Comparison of ENCODE assay signal across 1 cellular context in the genomic region with DNA sequence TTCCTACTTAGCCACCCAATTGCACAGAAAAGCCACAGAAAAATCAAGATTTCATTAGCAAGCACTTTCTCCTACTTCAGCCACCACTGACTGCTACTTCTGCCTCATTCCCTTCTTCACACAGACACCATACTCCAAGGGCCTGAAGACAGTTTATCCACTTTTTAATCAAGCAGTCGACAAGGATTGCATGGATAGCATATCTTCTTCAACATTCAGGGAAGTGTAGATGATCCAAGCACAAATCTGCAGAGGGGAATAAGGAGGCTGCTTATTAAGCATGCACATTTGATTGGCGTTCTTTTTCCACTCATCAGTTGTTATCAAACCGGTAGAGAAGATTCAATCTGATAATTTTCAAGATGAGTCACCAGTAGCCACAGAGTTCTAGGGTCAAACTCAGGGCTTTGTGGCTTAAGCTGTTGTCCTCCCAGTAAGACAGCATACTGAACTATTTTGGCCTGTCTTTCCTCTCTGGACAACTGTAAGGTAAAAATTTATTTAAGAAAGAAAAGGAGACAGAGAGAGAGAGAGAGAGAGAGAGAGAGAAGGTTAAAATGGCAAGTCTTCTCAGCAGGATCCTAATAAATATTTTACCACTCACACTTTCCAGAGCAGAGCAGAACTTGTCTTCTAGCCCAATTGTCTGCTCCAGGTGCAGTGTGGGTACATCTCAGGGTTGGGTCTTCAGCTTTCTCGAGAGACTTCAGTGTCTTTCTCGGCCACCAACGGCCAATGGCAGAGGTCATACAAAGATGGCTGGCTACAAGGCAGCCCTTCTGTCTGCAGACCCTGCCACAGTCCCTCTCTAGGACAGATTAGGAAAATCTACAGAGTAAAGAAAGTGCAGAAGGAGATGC.
A peak's percentile ranks its signal among the peaks of the same experiment; 100 is the strongest.
TF ChIP-seq lines count a peak whose summit lies in the region.

No MANE protein-coding gene starts in this region.

TF ChIP-seq in K562, 482 proteins besides CTCF, POLR2A, EP300 and RAD21 (continued from another document and continues in another):
- TF ChIP-seq ZNF699 (CRISPR knock-in tag; IDR thresholded peaks at IDR 0.05; ENCODE audit: insufficient replicate concordance) (no peak), NFE2 (IDR thresholded peaks at IDR 0.05; ENCODE audit: low read depth) (peak; percentile 39; the same call in 1 of the 2 replicates), ZBTB7A (IDR thresholded peaks at IDR 0.05; ENCODE audit: borderline replicate concordance, control insufficient read depth, low read depth, low read length) (no peak), ZNF184 (CRISPR knock-in tag; IDR thresholded peaks at IDR 0.05) (no peak), STAG1 (CRISPR knock-in tag; IDR thresholded peaks at IDR 0.05; ENCODE audit: borderline replicate concordance) (no peak), LEF1 (IDR thresholded peaks at IDR 0.05) (peak; percentile 76), PTBP1 (IDR thresholded peaks at IDR 0.05; ENCODE audit: low read depth, low read length) (no peak), ZNF12 (CRISPR knock-in tag; IDR thresholded peaks at IDR 0.05) (no peak), ZNF174 (CRISPR knock-in tag; IDR thresholded peaks at IDR 0.05) (no peak), CBFA2T2 (conservative IDR thresholded peaks at IDR 0.05) (0 out of 2 replicates have a peak, but pooled peaks have one; percentile 8), ZNF212 (CRISPR knock-in tag; IDR thresholded peaks at IDR 0.05) (no peak), BACH1 (tag; IDR thresholded peaks at IDR 0.05) (peak; percentile 84), RBM39 (optimal IDR thresholded peaks at IDR 0.05; ENCODE audit: low read depth, low read length) (no peak), ETV1 (tag; conservative IDR thresholded peaks at IDR 0.05; ENCODE audit: low read depth) (peak; percentile 60; the same call in 1 of the 2 replicates), ZNF77 (CRISPR knock-in tag; IDR thresholded peaks at IDR 0.05) (no peak), GATA2 (CRISPR knock-in tag; IDR thresholded peaks at IDR 0.05) (peak; percentile 72), FOS (IDR thresholded peaks at IDR 0.05; ENCODE audit: extremely low read depth, insufficient read length) (peak; percentile 81), DMBX1 (CRISPR knock-in tag; IDR thresholded peaks at IDR 0.05; ENCODE audit: borderline replicate concordance) (0 out of 2 replicates have a peak, but pooled peaks have one; percentile 59), FOSL1 (tag; conservative IDR thresholded peaks at IDR 0.05) (peak; percentile 99), NONO (IDR thresholded peaks at IDR 0.05; ENCODE audit: low read depth in 2 of 2, low read length in 1 of 2) (no peak), YBX1 (IDR thresholded peaks at IDR 0.05) (no peak), HDAC2 (IDR thresholded peaks at IDR 0.05) (peak; percentile 75), PTRF (tag; IDR thresholded peaks at IDR 0.05) (0 out of 2 replicates have a peak, but pooled peaks have one; percentile 25), RNF2 (IDR thresholded peaks at IDR 0.05) (peak; percentile 73; the same call in 1 of the 2 replicates), ZNF766 (CRISPR knock-in tag; conservative IDR thresholded peaks at IDR 0.05) (peak; percentile 61), NR2C1 (IDR thresholded peaks at IDR 0.05) (0 out of 2 replicates have a peak, but pooled peaks have one; percentile 30), NR2C1 (tag; IDR thresholded peaks at IDR 0.05) (peak; percentile 45; the same call in 1 of the 2 replicates), KDM1A (IDR thresholded peaks at IDR 0.05) (peak; percentile 88 to 89), JUNB (CRISPR knock-in tag; conservative IDR thresholded peaks at IDR 0.05) (peak; percentile 58; the same call in 1 of the 2 replicates), ZNF253 (CRISPR knock-in tag; conservative IDR thresholded peaks at IDR 0.05) (no peak), DPF2 (IDR thresholded peaks at IDR 0.05) (peak; percentile 97), ZSCAN32 (CRISPR knock-in tag; IDR thresholded peaks at IDR 0.05) (0 out of 2 replicates have a peak, but pooled peaks have one; percentile 30), MYNN (IDR thresholded peaks at IDR 0.05) (0 out of 2 replicates have a peak, but pooled peaks have one; percentile 25), MYNN (CRISPR knock-in tag; IDR thresholded peaks at IDR 0.05) (no peak), C11orf30 (IDR thresholded peaks at IDR 0.05; ENCODE audit: low read depth) (peak; percentile 75; the same call in 1 of the 2 replicates), SMARCC2 (IDR thresholded peaks at IDR 0.05; ENCODE audit: low read depth) (peak; percentile 95), NR2C2 (CRISPR knock-in tag; IDR thresholded peaks at IDR 0.05) (no peak), NR2C2 (tag; IDR thresholded peaks at IDR 0.05) (peak; percentile 89), ZNF316 (IDR thresholded peaks at IDR 0.05) (peak; percentile 74), NRF1 (conservative IDR thresholded peaks at IDR 0.05 in 1 of 2, IDR thresholded peaks at IDR 0.05 in 1 of 2) (0 out of 4 replicates have a peak, but pooled peaks of 1 of the 2 experiments have one; percentile 2), SMARCA4 (IDR thresholded peaks at IDR 0.05) (peak; percentile 97), ZNF431 (CRISPR knock-in tag; IDR thresholded peaks at IDR 0.05) (no peak), ZNF165 (CRISPR knock-in tag; IDR thresholded peaks at IDR 0.05; ENCODE audit: borderline replicate concordance) (0 out of 2 replicates have a peak, but pooled peaks have one; percentile 21), ARID1B (IDR thresholded peaks at IDR 0.05) (peak; percentile 92)
- TF ChIP-seq, protein P1, sequence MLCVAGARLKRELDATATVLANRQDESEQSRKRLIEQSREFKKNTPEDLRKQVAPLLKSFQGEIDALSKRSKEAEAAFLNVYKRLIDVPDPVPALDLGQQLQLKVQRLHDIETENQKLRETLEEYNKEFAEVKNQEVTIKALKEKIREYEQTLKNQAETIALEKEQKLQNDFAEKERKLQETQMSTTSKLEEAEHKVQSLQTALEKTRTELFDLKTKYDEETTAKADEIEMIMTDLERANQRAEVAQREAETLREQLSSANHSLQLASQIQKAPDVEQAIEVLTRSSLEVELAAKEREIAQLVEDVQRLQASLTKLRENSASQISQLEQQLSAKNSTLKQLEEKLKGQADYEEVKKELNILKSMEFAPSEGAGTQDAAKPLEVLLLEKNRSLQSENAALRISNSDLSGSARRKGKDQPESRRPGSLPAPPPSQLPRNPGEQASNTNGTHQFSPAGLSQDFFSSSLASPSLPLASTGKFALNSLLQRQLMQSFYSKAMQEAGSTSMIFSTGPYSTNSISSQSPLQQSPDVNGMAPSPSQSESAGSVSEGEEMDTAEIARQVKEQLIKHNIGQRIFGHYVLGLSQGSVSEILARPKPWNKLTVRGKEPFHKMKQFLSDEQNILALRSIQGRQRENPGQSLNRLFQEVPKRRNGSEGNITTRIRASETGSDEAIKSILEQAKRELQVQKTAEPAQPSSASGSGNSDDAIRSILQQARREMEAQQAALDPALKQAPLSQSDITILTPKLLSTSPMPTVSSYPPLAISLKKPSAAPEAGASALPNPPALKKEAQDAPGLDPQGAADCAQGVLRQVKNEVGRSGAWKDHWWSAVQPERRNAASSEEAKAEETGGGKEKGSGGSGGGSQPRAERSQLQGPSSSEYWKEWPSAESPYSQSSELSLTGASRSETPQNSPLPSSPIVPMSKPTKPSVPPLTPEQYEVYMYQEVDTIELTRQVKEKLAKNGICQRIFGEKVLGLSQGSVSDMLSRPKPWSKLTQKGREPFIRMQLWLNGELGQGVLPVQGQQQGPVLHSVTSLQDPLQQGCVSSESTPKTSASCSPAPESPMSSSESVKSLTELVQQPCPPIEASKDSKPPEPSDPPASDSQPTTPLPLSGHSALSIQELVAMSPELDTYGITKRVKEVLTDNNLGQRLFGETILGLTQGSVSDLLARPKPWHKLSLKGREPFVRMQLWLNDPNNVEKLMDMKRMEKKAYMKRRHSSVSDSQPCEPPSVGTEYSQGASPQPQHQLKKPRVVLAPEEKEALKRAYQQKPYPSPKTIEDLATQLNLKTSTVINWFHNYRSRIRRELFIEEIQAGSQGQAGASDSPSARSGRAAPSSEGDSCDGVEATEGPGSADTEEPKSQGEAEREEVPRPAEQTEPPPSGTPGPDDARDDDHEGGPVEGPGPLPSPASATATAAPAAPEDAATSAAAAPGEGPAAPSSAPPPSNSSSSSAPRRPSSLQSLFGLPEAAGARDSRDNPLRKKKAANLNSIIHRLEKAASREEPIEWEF (CRISPR knock-in tag; IDR thresholded peaks at IDR 0.05): no peak
- TF ChIP-seq, protein P2, sequence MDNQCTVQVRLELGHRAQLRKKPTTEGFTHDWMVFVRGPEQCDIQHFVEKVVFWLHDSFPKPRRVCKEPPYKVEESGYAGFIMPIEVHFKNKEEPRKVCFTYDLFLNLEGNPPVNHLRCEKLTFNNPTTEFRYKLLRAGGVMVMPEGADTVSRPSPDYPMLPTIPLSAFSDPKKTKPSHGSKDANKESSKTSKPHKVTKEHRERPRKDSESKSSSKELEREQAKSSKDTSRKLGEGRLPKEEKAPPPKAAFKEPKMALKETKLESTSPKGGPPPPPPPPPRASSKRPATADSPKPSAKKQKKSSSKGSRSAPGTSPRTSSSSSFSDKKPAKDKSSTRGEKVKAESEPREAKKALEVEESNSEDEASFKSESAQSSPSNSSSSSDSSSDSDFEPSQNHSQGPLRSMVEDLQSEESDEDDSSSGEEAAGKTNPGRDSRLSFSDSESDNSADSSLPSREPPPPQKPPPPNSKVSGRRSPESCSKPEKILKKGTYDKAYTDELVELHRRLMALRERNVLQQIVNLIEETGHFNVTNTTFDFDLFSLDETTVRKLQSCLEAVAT (IDR thresholded peaks at IDR 0.05): peak in 1 of 2 experiments; percentile 78; a peak in 2 of 4 replicates
- TF ChIP-seq, protein P3, sequence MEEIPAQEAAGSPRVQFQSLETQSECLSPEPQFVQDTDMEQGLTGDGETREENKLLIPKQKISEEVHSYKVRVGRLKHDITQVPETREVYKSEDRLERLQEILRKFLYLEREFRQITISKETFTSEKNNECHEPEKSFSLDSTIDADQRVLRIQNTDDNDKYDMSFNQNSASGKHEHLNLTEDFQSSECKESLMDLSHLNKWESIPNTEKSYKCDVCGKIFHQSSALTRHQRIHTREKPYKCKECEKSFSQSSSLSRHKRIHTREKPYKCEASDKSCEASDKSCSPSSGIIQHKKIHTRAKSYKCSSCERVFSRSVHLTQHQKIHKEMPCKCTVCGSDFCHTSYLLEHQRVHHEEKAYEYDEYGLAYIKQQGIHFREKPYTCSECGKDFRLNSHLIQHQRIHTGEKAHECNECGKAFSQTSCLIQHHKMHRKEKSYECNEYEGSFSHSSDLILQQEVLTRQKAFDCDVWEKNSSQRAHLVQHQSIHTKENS (CRISPR knock-in tag; IDR thresholded peaks at IDR 0.05): no peak
- TF ChIP-seq, protein P4, sequence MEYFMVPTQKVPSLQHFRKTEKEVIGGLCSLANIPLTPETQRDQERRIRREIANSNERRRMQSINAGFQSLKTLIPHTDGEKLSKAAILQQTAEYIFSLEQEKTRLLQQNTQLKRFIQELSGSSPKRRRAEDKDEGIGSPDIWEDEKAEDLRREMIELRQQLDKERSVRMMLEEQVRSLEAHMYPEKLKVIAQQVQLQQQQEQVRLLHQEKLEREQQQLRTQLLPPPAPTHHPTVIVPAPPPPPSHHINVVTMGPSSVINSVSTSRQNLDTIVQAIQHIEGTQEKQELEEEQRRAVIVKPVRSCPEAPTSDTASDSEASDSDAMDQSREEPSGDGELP (CRISPR knock-in tag; IDR thresholded peaks at IDR 0.05; ENCODE audit: borderline replicate concordance): no peak
- TF ChIP-seq, protein P5, sequence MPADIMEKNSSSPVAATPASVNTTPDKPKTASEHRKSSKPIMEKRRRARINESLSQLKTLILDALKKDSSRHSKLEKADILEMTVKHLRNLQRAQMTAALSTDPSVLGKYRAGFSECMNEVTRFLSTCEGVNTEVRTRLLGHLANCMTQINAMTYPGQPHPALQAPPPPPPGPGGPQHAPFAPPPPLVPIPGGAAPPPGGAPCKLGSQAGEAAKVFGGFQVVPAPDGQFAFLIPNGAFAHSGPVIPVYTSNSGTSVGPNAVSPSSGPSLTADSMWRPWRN (IDR thresholded peaks at IDR 0.05; ENCODE audit: low read depth): 0 out of 2 replicates have a peak, but pooled peaks have one; percentile 65
- TF ChIP-seq, protein P6, sequence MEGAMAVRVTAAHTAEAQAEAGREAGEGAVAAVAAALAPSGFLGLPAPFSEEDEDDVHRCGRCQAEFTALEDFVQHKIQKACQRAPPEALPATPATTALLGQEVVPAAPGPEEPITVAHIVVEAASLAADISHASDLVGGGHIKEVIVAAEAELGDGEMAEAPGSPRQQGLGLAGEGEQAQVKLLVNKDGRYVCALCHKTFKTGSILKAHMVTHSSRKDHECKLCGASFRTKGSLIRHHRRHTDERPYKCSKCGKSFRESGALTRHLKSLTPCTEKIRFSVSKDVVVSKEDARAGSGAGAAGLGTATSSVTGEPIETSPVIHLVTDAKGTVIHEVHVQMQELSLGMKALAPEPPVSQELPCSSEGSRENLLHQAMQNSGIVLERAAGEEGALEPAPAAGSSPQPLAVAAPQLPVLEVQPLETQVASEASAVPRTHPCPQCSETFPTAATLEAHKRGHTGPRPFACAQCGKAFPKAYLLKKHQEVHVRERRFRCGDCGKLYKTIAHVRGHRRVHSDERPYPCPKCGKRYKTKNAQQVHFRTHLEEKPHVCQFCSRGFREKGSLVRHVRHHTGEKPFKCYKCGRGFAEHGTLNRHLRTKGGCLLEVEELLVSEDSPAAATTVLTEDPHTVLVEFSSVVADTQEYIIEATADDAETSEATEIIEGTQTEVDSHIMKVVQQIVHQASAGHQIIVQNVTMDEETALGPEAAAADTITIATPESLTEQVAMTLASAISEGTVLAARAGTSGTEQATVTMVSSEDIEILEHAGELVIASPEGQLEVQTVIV (CRISPR knock-in tag; IDR thresholded peaks at IDR 0.05; ENCODE audit: borderline replicate concordance): no peak
- TF ChIP-seq, protein P7, sequence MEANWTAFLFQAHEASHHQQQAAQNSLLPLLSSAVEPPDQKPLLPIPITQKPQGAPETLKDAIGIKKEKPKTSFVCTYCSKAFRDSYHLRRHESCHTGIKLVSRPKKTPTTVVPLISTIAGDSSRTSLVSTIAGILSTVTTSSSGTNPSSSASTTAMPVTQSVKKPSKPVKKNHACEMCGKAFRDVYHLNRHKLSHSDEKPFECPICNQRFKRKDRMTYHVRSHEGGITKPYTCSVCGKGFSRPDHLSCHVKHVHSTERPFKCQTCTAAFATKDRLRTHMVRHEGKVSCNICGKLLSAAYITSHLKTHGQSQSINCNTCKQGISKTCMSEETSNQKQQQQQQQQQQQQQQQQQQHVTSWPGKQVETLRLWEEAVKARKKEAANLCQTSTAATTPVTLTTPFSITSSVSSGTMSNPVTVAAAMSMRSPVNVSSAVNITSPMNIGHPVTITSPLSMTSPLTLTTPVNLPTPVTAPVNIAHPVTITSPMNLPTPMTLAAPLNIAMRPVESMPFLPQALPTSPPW (CRISPR knock-in tag; IDR thresholded peaks at IDR 0.05): peak; percentile 46; the same call in 1 of the 2 replicates
- TF ChIP-seq, protein P8, sequence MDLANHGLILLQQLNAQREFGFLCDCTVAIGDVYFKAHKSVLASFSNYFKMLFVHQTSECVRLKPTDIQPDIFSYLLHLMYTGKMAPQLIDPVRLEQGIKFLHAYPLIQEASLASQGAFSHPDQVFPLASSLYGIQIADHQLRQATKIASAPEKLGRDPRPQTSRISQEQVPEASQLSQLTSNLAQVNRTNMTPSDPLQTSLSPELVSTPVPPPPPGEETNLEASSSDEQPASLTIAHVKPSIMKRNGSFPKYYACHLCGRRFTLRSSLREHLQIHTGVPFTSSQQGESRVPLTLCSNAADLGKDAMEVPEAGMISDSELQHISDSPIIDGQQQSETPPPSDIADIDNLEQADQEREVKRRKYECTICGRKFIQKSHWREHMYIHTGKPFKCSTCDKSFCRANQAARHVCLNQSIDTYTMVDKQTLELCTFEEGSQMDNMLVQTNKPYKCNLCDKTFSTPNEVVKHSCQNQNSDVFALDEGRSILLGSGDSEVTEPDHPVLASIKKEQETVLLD (IDR thresholded peaks at IDR 0.05): peak; percentile 76; the same call in 1 of the 2 replicates
